Comparison of ENCODE assay signal across 2 cellular contexts in genomic region chr4:24559032-24559821, GRCh38.
A peak's percentile ranks its signal among the peaks of the same experiment; 100 is the strongest.
TF ChIP-seq lines count a peak whose summit lies in the region.

No MANE protein-coding gene starts in this region.

TF ChIP-seq in A549, 52 proteins besides CTCF, POLR2A, EP300 and RAD21 (continued from another document):
- no peak for TF ChIP-seq HMGXB4 (CRISPR knock-in tag; IDR thresholded peaks at IDR 0.05; ENCODE audit: borderline replicate concordance)

TF ChIP-seq in SK-N-SH, 30 proteins besides CTCF, POLR2A, EP300 and RAD21 (continued from another document):
- TF ChIP-seq REST (IDR thresholded peaks at IDR 0.05; ENCODE audit: low read depth, low read length) (no peak), RXRA (IDR thresholded peaks at IDR 0.05; ENCODE audit: borderline replicate concordance, low read depth) (no peak), USF2 (IDR thresholded peaks at IDR 0.05; ENCODE audit: borderline replicate concordance, low read depth, low read length) (no peak), POLR2AphosphoS5 (IDR thresholded peaks at IDR 0.05; ENCODE audit: low read depth, low read length) (no peak), ELF1 (IDR thresholded peaks at IDR 0.05) (no peak), ZBTB33 (IDR thresholded peaks at IDR 0.05; ENCODE audit: borderline replicate concordance, low read depth) (no peak), RFX5 (IDR thresholded peaks at IDR 0.05; ENCODE audit: low read length) (no peak), SMC3 (IDR thresholded peaks at IDR 0.05; ENCODE audit: low read depth, low read length) (no peak), MEF2A (IDR thresholded peaks at IDR 0.05; ENCODE audit: borderline replicate concordance, low read depth) (no peak), TEAD4 (IDR thresholded peaks at IDR 0.05; ENCODE audit: borderline replicate concordance, insufficient read depth) (no peak), SIN3A (IDR thresholded peaks at IDR 0.05; ENCODE audit: borderline replicate concordance, low read depth, low read length) (no peak), NFIC (IDR thresholded peaks at IDR 0.05; ENCODE audit: borderline replicate concordance) (no peak), CHD2 (IDR thresholded peaks at IDR 0.05; ENCODE audit: low read length, partially characterized antibody) (no peak), PBX3 (IDR thresholded peaks at IDR 0.05) (peak; percentile 47; the same call in 1 of the 2 replicates), FOSL2 (IDR thresholded peaks at IDR 0.05; ENCODE audit: borderline replicate concordance, low read depth) (peak; percentile 43; the same call in 1 of the 2 replicates), EZH2phosphoT487 (IDR thresholded peaks at IDR 0.05; ENCODE audit: borderline replicate concordance, low read depth) (no peak)
